1 cellular context compared by ENCODE assay signal in genomic region chr14:86799244-86799647, GRCh38.
TF ChIP-seq lines count a peak whose summit lies in the region.

No MANE protein-coding gene starts in this region.

TF ChIP-seq in K562, 482 proteins besides CTCF, POLR2A, EP300 and RAD21 (continued from another document):
- no peak for TF ChIP-seq CEBPG (CRISPR knock-in tag; IDR thresholded peaks at IDR 0.05)
- TF ChIP-seq CEBPG (tag; conservative IDR thresholded peaks at IDR 0.05 in 1 of 2, IDR thresholded peaks at IDR 0.05 in 1 of 2) = 0 out of 4 replicates have a peak, but pooled peaks of 1 of the 2 experiments have one; percentile 51
- TF ChIP-seq ZNF507 (tag; conservative IDR thresholded peaks at IDR 0.05) = no peak
- no peak for TF ChIP-seq ZNF12 (CRISPR knock-in tag; IDR thresholded peaks at IDR 0.05)
- TF ChIP-seq ZNF76 (CRISPR knock-in tag; IDR thresholded peaks at IDR 0.05; ENCODE audit: borderline replicate concordance) = no peak
- TF ChIP-seq TSC22D4 (tag; IDR thresholded peaks at IDR 0.05) = no peak
- TF ChIP-seq MEIS2 (IDR thresholded peaks at IDR 0.05; ENCODE audit: partially characterized antibody) = no peak
- TF ChIP-seq SPI1 (IDR thresholded peaks at IDR 0.05; ENCODE audit: borderline replicate concordance, low read depth, low read length) = no peak
- no peak for TF ChIP-seq NCOA1 (IDR thresholded peaks at IDR 0.05; ENCODE audit: low read depth)
- TF ChIP-seq FOSL1 (tag; conservative IDR thresholded peaks at IDR 0.05) = peak; percentile 57
TF ChIP-seq in K562: peak in this region for 2.
